In genomic region chr17:83086907-83087787, GRCh38 we compare ENCODE assay signal across 1 cellular context.
TF ChIP-seq lines count a peak whose summit lies in the region.

No MANE protein-coding gene starts in this region.

TF ChIP-seq in IMR-90, 13 proteins besides CTCF, POLR2A, EP300 and RAD21 (continued from another document):
- TF ChIP-seq MXI1 (IDR thresholded peaks at IDR 0.05; ENCODE audit: borderline replicate concordance, low read depth, low read length) (no peak), FOS (IDR thresholded peaks at IDR 0.05; ENCODE audit: low read depth, low read length) (no peak), RCOR1 (IDR thresholded peaks at IDR 0.05; ENCODE audit: insufficient replicate concordance, low read length) (no peak), BHLHE40 (IDR thresholded peaks at IDR 0.05; ENCODE audit: low read depth, low read length) (no peak), CEBPB (IDR thresholded peaks at IDR 0.05; ENCODE audit: low read depth, low read length) (no peak), MAFK (IDR thresholded peaks at IDR 0.05; ENCODE audit: low read depth, low read length) (no peak), SMC3 (IDR thresholded peaks at IDR 0.05; ENCODE audit: low read depth, low read length) (no peak), ELK1 (IDR thresholded peaks at IDR 0.05; ENCODE audit: borderline replicate concordance, low read depth, low read length) (no peak), CHD1 (IDR thresholded peaks at IDR 0.05; ENCODE audit: low read depth, low read length) (no peak), RFX5 (IDR thresholded peaks at IDR 0.05; ENCODE audit: low read depth, low read length) (no peak), USF2 (IDR thresholded peaks at IDR 0.05; ENCODE audit: low read depth, low read length) (no peak), MAZ (IDR thresholded peaks at IDR 0.05; ENCODE audit: borderline replicate concordance, low read depth, low read length) (no peak)
